8 cellular contexts compared by ENCODE assay signal in the genomic region with DNA sequence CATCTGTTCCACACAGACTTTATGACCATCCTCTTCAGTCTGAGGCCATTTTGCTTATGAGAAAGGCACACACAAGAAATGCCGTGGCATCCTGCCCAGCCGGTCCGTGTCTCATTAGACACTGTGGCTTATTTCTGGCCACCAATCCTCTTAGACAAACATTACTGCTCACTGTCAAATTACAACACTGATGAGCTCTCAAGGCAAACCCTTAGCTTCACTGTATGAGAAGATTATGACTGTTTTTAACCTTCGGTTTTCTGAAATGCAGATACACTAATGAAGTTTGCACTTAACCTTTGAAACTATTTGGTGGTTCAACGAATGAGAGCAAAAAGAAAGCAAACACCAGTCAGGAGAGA. TPM values are rescaled to one million over a fixed set of nuclear protein-coding genes. Genes with fewer than 3 reads are reported as not detected.
A peak's percentile ranks its signal among the peaks of the same experiment; 100 is the strongest.
DNase-seq lines count a peak whose midpoint lies in the region; TF ChIP-seq lines count a peak whose summit lies in the region.

No MANE protein-coding gene starts in this region.

- H3K27ac ChIP-seq in rectal smooth muscle tissue (ENCODE audit: low read depth, low read length) = peak overlapping the region; percentile 69

- H3K9ac ChIP-seq in rectal smooth muscle tissue (ENCODE audit: low read length) = no peak overlapping the region

- no peak for TF ChIP-seq CTCF in foreskin fibroblast (IDR thresholded peaks at IDR 0.05; ENCODE audit: low read depth, low read length)

- H3K4me1 ChIP-seq in rectal smooth muscle tissue (ENCODE audit: control insufficient read depth, insufficient read depth, low read length) = peaks cover 35% of the 10 kb centered on the region

- DNase-seq in DMS53 (lab: John Stamatoyannopoulos, UW) (peak; percentile 61), RPMI7951 (ENCODE audit: low read depth) (peak; percentile 92), foreskin fibroblast (peak; percentile 91 to 94), cortex of kidney (lab: John Stamatoyannopoulos, UW) (no peak), NCI-H1417 treated with DMSO at 0.1 percent for 48 hours (lab: John Stamatoyannopoulos, UW) (no peak)
- no peak for DNase-seq in stimulated activated CD4-positive, alpha-beta T cell treated with anti-CD3 and anti-CD28 coated beads, Interleukin-2, amount 100 ng/mL, for 48 hours
- no peak for DNase-seq in activated CD4-positive, alpha-beta T cell treated with anti-CD3 and anti-CD28 coated beads for 48 hours

- no peaks in the 10 kb centered on the region for H3K27me3 ChIP-seq in rectal smooth muscle tissue (ENCODE audit: control insufficient read depth, insufficient read depth, low read length)

- no peaks in the 10 kb centered on the region for H3K36me3 ChIP-seq in rectal smooth muscle tissue (ENCODE audit: control insufficient read depth, insufficient read depth, low read length)

- H3K4me3 ChIP-seq in foreskin fibroblast (ENCODE audit: low read depth in 1 of 2, low read length in 2 of 2) (peak overlapping the region; percentile 38 to 52), rectal smooth muscle tissue (ENCODE audit: low read length) (peak overlapping the region; percentile 55)

RNA-seq across cellular contexts. Expression of a gene that starts 50.5 kb away (rescaled TPM):
- 79.0 and 89.9 TPM in 2 replicates for total RNA-seq in RPMI7951 (2014; rRNA removed; shearing (Covaris generic))

Comparison
In these comparisons a context has a peak if more than half of its experiments do, and no peak if none do; other contexts are left out.
1. DNase-seq: peak in DMS53 (single experiment), RPMI7951 (single experiment) and foreskin fibroblast (2 of 2); none in cortex of kidney (single experiment), stimulated activated CD4-positive, alpha-beta T cell treated with anti-CD3 and anti-CD28 coated beads, Interleukin-2, amount 100 ng/mL, for 48 hours (0 of 2), activated CD4-positive, alpha-beta T cell treated with anti-CD3 and anti-CD28 coated beads for 48 hours (single experiment) and NCI-H1417 treated with DMSO at 0.1 percent for 48 hours (single experiment).